Comparison of ENCODE assay signal across 19 cellular contexts in the genomic region with DNA sequence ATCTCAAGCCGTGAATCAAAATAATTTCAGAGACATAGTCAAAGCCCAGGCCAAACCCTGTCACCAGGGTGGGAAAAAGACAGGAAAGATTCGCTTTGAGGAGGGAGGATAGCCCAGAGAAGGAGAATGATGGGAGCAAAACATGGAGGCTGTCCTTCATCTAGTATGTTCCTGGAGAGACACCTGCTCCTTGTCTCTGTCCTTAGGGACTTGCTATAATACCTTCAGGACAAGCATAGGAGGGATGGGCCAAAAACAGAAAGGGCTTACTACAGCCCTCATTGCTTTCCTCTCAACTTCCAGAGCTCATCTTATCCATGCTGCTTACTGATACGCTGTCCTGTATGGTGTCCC.
DNase-seq lines count a peak whose midpoint lies in the region; ATAC-seq and TF ChIP-seq lines count a peak whose summit lies in the region.
"Had no signal": no experiment of that assay in that cellular context is flagged by ENCODE, and none has a peak within 500 bp of the region (broad histone marks: within the 10 kb centered on the region; RNA-seq: fewer than 3 reads in every experiment).

No MANE protein-coding gene starts in this region.

- POLR2A ChIA-PET in WTC11 (lab: Charles Lee) = no interaction called here
- POLR2A ChIA-PET in CD8-positive, alpha-beta memory T cell (lab: Charles Lee) = no interaction called here

- TF ChIP-seq POLR2A in spleen (IDR thresholded peaks at IDR 0.05) = no peak

- peak overlapping the region; percentile 79 to 82 for H3K27ac ChIP-seq in liver (ENCODE audit: low read depth in 1 of 2, low read length in 2 of 2)
- H3K27ac ChIP-seq in CD8-positive, alpha-beta memory T cell (ENCODE audit: low read depth, low read length) = no peak overlapping the region
- H3K27ac ChIP-seq in spleen = no peak overlapping the region
- H3K27ac ChIP-seq: BLaER1 had no signal

- H3K4me1 Mint-ChIP-seq in WTC11 = no peaks in the 10 kb centered on the region; the same call in 1 of the 2 replicates
- no peaks in the 10 kb centered on the region for H3K4me1 Mint-ChIP-seq in CD8-positive, alpha-beta memory T cell
- H3K4me1 Mint-ChIP-seq: CD4-positive, alpha-beta memory T cell; CD4-positive, CD25-positive, alpha-beta regulatory T cell had no signal

- DNase-seq in WTC11 (ENCODE audit: low spot score) = no peak
- peak; percentile 5 for DNase-seq in islet precursor cell
- no peak for DNase-seq in CD8-positive, alpha-beta memory T cell
- DNase-seq in hippocampal formation (lab: John Stamatoyannopoulos, UW) = no peak
- no peak for DNase-seq in spleen
- no peak for DNase-seq in posterior cingulate gyrus
- DNase-seq: 8988T; ACHN; BE2C; C1 segment of cervical spinal cord; Caco-2; Calu3; CD4-positive, alpha-beta memory T cell; CD4-positive, CD25-positive, alpha-beta regulatory T cell; DMS79 treated with DMSO at 0.1 percent for 48 hours; GF-D8 had no signal

- CTCF ChIA-PET in WTC11 (lab: Charles Lee) = interaction anchor here (1.8 kb wide), 1 partner anchor 11 kb away, joined by 4 read pairs; no protein-coding TSS in a partner anchor
- CTCF ChIA-PET in CD8-positive, alpha-beta memory T cell (lab: Charles Lee) = no interaction called here

- intact Hi-C loops in spleen (cut with DNase I; ENCODE audit: low total_unique reads) (no loop called here), posterior cingulate gyrus (cut with DNase I) (no loop called here)

- H3K9ac ChIP-seq in liver (ENCODE audit: low read depth in 1 of 2, low read length in 2 of 2) = no peak overlapping the region
- H3K9ac ChIP-seq: BLaER1 had no signal

- 65% methylated on average over 3 of the region's 3 CpGs for WGBS in liver
- 86 to 94% (median 90%) methylated on average over 3 of the region's 3 CpGs for WGBS in spleen, 5 donors

- no peak for ATAC-seq in WTC11

- H3K9me3 Mint-ChIP-seq in WTC11 = no peaks in the 10 kb centered on the region
- H3K9me3 Mint-ChIP-seq in CD8-positive, alpha-beta memory T cell = peaks cover 0 to 2% (median 0%) of the 10 kb centered on the region in 5 donors
- H3K9me3 Mint-ChIP-seq: CD4-positive, CD25-positive, alpha-beta regulatory T cell had no signal

- H3K4me1 ChIP-seq in liver (ENCODE audit: control insufficient read depth in 4 of 4, insufficient read depth in 4 of 4, low read length in 3 of 4) = peaks cover 8 to 25% (median 15%) of the 10 kb centered on the region in 4 donors
- no peaks in the 10 kb centered on the region for H3K4me1 ChIP-seq in CD8-positive, alpha-beta memory T cell (ENCODE audit: insufficient read depth, low read length)
- H3K4me1 ChIP-seq in spleen = no peaks in the 10 kb centered on the region
- H3K4me1 ChIP-seq: BLaER1, Caco-2 had no signal

- H3K9me3 ChIP-seq in liver (ENCODE audit: control insufficient read depth in 4 of 4, low read length in 3 of 4) (no peaks in the 10 kb centered on the region), spleen (no peaks in the 10 kb centered on the region)
- no peaks in the 10 kb centered on the region for H3K9me3 ChIP-seq in CD8-positive, alpha-beta memory T cell (ENCODE audit: low read length)
- H3K9me3 ChIP-seq: BE2C, BLaER1, Caco-2 had no signal

- no peak overlapping the region for H3K27ac Mint-ChIP-seq in WTC11
- no peak overlapping the region for H3K27ac Mint-ChIP-seq in CD8-positive, alpha-beta memory T cell
- H3K27ac Mint-ChIP-seq: CD4-positive, alpha-beta memory T cell; CD4-positive, CD25-positive, alpha-beta regulatory T cell had no signal

- H3K27me3 ChIP-seq in liver (ENCODE audit: control insufficient read depth in 4 of 4, insufficient read depth in 4 of 4, low read length in 3 of 4) (no peaks in the 10 kb centered on the region), spleen (replicated peaks in 1 of 7) (no peaks in the 10 kb centered on the region)
- no peaks in the 10 kb centered on the region for H3K27me3 ChIP-seq in CD8-positive, alpha-beta memory T cell (ENCODE audit: insufficient read depth, low read length, poor library complexity, severe bottlenecking)
- H3K27me3 ChIP-seq: BE2C, BLaER1 had no signal

- H3K4me3 Mint-ChIP-seq in WTC11 = no peak overlapping the region
- no peak overlapping the region for H3K4me3 Mint-ChIP-seq in CD8-positive, alpha-beta memory T cell
- H3K4me3 Mint-ChIP-seq: CD14-positive monocyte; CD4-positive, alpha-beta memory T cell; CD4-positive, CD25-positive, alpha-beta regulatory T cell had no signal

- H3K4me3 ChIP-seq in liver (ENCODE audit: low read depth in 1 of 3, low read length in 3 of 3) (no peak overlapping the region), spleen (no peak overlapping the region)
- H3K4me3 ChIP-seq in CD8-positive, alpha-beta memory T cell (ENCODE audit: low read length) = no peak overlapping the region
- H3K4me3 ChIP-seq: BLaER1 had no signal

- H3K36me3 ChIP-seq in liver (ENCODE audit: control insufficient read depth in 4 of 4, insufficient read depth in 3 of 4, low read depth in 1 of 4, low read length in 3 of 4) = no peaks in the 10 kb centered on the region
- no peaks in the 10 kb centered on the region for H3K36me3 ChIP-seq in CD8-positive, alpha-beta memory T cell (ENCODE audit: insufficient read depth, low read length)
- no peaks in the 10 kb centered on the region for H3K36me3 ChIP-seq in spleen
- H3K36me3 ChIP-seq: BE2C, BLaER1 had no signal

- no peak for TF ChIP-seq RAD21 in liver (IDR thresholded peaks at IDR 0.05)

- no peaks in the 10 kb centered on the region for H3K36me3 Mint-ChIP-seq in WTC11
- H3K36me3 Mint-ChIP-seq in CD8-positive, alpha-beta memory T cell = no peaks in the 10 kb centered on the region
- H3K36me3 Mint-ChIP-seq: CD4-positive, alpha-beta memory T cell; CD4-positive, CD25-positive, alpha-beta regulatory T cell had no signal

- TF ChIP-seq CTCF in WTC11 (IDR thresholded peaks at IDR 0.05) = no peak
- TF ChIP-seq CTCF in liver (IDR thresholded peaks at IDR 0.05; ENCODE audit: low read depth, low read length, missing input control) = no peak
- TF ChIP-seq CTCF in spleen (IDR thresholded peaks at IDR 0.05 in 8 of 11, conservative IDR thresholded peaks at IDR 0.05 in 3 of 11) = no peak

- H3K27me3 Mint-ChIP-seq in WTC11 (ENCODE audit: low read depth) = no peaks in the 10 kb centered on the region
- H3K27me3 Mint-ChIP-seq in CD8-positive, alpha-beta memory T cell = peaks cover 0 to 3% of the 10 kb centered on the region in 2 donors
- H3K27me3 Mint-ChIP-seq: CD4-positive, alpha-beta memory T cell; CD4-positive, CD25-positive, alpha-beta regulatory T cell had no signal

TF ChIP-seq in WTC11, 78 proteins besides CTCF, POLR2A, EP300 and RAD21:
- TF ChIP-seq NR2C2 (CRISPR knock-in tag; IDR thresholded peaks at IDR 0.05) = no peak
- no peak for TF ChIP-seq CREB1 (CRISPR knock-in tag; IDR thresholded peaks at IDR 0.05)
- TF ChIP-seq ESRRA (CRISPR knock-in tag; IDR thresholded peaks at IDR 0.05; ENCODE audit: borderline replicate concordance) = no peak
- TF ChIP-seq GABPB1 (CRISPR knock-in tag; IDR thresholded peaks at IDR 0.05) = 0 out of 2 replicates have a peak, but pooled peaks have one; percentile 0
- TF ChIP-seq ZNF232 (CRISPR knock-in tag; IDR thresholded peaks at IDR 0.05) = no peak

TF ChIP-seq in liver, 16 proteins besides CTCF, POLR2A, EP300 and RAD21 (continues in another document):
- TF ChIP-seq YY1 (IDR thresholded peaks at IDR 0.05) (peak; percentile 8), GABPA (IDR thresholded peaks at IDR 0.05 in 1 of 2, conservative IDR thresholded peaks at IDR 0.05 in 1 of 2) (no peak), EGR1 (IDR thresholded peaks at IDR 0.05; ENCODE audit: low read depth in 2 of 2) (no peak), FOXA1 (IDR thresholded peaks at IDR 0.05) (no peak), SP1 (IDR thresholded peaks at IDR 0.05) (peak; percentile 1), RXRA (IDR thresholded peaks at IDR 0.05) (no peak), TAF1 (conservative IDR thresholded peaks at IDR 0.05) (no peak), FOXA2 (IDR thresholded peaks at IDR 0.05) (no peak), JUND (IDR thresholded peaks at IDR 0.05) (no peak), HNF4G (IDR thresholded peaks at IDR 0.05) (no peak), NR2F2 (IDR thresholded peaks at IDR 0.05) (no peak), HNF4A (conservative IDR thresholded peaks at IDR 0.05) (no peak)
- TF ChIP-seq, protein P1, sequence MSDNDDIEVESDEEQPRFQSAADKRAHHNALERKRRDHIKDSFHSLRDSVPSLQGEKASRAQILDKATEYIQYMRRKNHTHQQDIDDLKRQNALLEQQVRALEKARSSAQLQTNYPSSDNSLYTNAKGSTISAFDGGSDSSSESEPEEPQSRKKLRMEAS (IDR thresholded peaks at IDR 0.05) = peak; percentile 6
- TF ChIP-seq, protein P2, sequence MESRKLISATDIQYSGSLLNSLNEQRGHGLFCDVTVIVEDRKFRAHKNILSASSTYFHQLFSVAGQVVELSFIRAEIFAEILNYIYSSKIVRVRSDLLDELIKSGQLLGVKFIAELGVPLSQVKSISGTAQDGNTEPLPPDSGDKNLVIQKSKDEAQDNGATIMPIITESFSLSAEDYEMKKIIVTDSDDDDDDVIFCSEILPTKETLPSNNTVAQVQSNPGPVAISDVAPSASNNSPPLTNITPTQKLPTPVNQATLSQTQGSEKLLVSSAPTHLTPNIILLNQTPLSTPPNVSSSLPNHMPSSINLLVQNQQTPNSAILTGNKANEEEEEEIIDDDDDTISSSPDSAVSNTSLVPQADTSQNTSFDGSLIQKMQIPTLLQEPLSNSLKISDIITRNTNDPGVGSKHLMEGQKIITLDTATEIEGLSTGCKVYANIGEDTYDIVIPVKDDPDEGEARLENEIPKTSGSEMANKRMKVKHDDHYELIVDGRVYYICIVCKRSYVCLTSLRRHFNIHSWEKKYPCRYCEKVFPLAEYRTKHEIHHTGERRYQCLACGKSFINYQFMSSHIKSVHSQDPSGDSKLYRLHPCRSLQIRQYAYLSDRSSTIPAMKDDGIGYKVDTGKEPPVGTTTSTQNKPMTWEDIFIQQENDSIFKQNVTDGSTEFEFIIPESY (IDR thresholded peaks at IDR 0.05) = no peak
- TF ChIP-seq, protein P3, sequence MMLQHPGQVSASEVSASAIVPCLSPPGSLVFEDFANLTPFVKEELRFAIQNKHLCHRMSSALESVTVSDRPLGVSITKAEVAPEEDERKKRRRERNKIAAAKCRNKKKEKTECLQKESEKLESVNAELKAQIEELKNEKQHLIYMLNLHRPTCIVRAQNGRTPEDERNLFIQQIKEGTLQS (IDR thresholded peaks at IDR 0.05) = no peak

Comparison
In these comparisons a context has a peak if more than half of its experiments do, and no peak if none do; other contexts are left out.
1. H3K27ac ChIP-seq: peak in liver (2 of 2); none in CD8-positive, alpha-beta memory T cell (single experiment) and spleen (0 of 8).